ENCODE assay signal across 22 cellular contexts in genomic region chr6:29655658-29656057, GRCh38. TPM values are rescaled to one million over a fixed set of nuclear protein-coding genes. Genes with fewer than 3 reads are reported as not detected.
"Had no signal": no experiment of that assay in that cellular context is flagged by ENCODE, and none has a peak within 500 bp of the region (broad histone marks: within the 10 kb centered on the region; RNA-seq: fewer than 3 reads in every experiment).

No MANE protein-coding gene starts in this region.

- H3K4me3 ChIP-seq: colonic mucosa, testis, upper lobe of right lung had no signal

- H3K27ac ChIP-seq: colonic mucosa, testis, upper lobe of right lung, VCaP had no signal

- H3K4me1 ChIP-seq: colonic mucosa, testis had no signal

- H3K36me3 ChIP-seq: colonic mucosa, upper lobe of right lung had no signal

- H3K9me3 ChIP-seq: colonic mucosa, testis, upper lobe of right lung had no signal

- H3K27me3 ChIP-seq: colonic mucosa, testis had no signal

- DNase-seq: activated CD4-positive, CD25-positive, alpha-beta regulatory T cell treated with anti-CD3 and anti-CD28 coated beads, Interleukin-2, amount 50 U/mL, for 72 hours; activated CD8-positive, alpha-beta memory T cell treated with anti-CD3 and anti-CD28 coated beads for 24 hours; activated CD8-positive, alpha-beta memory T cell treated with anti-CD3 and anti-CD28 coated beads, Interleukin-2, amount 50 U/mL, for 48 hours; activated gamma-delta T cell; activated T-cell treated with anti-CD3 and anti-CD28 coated beads, Interleukin-2, amount 50 U/mL, for 72 hours; colonic mucosa; occipital lobe; retina; stimulated activated CD4-positive, alpha-beta T cell treated with anti-CD3 and anti-CD28 coated beads, Interleukin-2, amount 100 ng/mL, for 48 hours; T-helper 2 cell; testis; upper lobe of right lung had no signal

- ATAC-seq: activated T-cell treated with anti-CD3 and anti-CD28 coated beads, Interleukin-2, amount 50 U/mL, for 72 hours; left lobe of liver; upper lobe of right lung had no signal

RNA-seq across cellular contexts. Expression of gene MOG, which starts 1.2 kb away (rescaled TPM):
- total RNA-seq: activated T-cell treated with anti-CD3 and anti-CD28 coated beads, Interleukin-2, amount 50 U/mL, for 72 hours; bronchial epithelial cell; colonic mucosa; esophagus mucosa; glomerular endothelial cell; left lobe of liver; mononuclear cell; occipital lobe; skeletal muscle tissue; upper lobe of right lung had no signal
- polyA plus RNA-seq: adipose tissue, keratinocyte, neural cell had no signal

RNA-seq across cellular contexts. Expression of gene ZFP57, which starts 25.3 kb away (rescaled TPM):
- total RNA-seq: colonic mucosa, glomerular endothelial cell, left lobe of liver, mononuclear cell, occipital lobe, skeletal muscle tissue, upper lobe of right lung had no signal
- polyA plus RNA-seq: neural cell had no signal
